11 cellular contexts compared by ENCODE assay signal in genomic region chr10:46374410-46374809, GRCh38. TPM values are rescaled to one million over a fixed set of nuclear protein-coding genes. Genes with fewer than 3 reads are reported as not detected.
DNase-seq lines count a peak whose midpoint lies in the region; ATAC-seq, FAIRE-seq and TF ChIP-seq lines count a peak whose summit lies in the region.
"Not testable (repeated sequence)": the region's sequence is repeated elsewhere in the genome, so short reads cannot be mapped to it uniquely, and the experiment has no call there.
"Had no signal": no experiment of that assay in that cellular context is flagged by ENCODE, and none has a peak within 500 bp of the region (broad histone marks: within the 10 kb centered on the region; RNA-seq: fewer than 3 reads in every experiment).

No MANE protein-coding gene starts in this region.

- not testable (repeated sequence) for H3K27me3 ChIP-seq in GM23248 (replicated peaks; ENCODE audit: insufficient read depth); PC-9 (ENCODE audit: insufficient read depth, low read depth); RWPE2 (ENCODE audit: insufficient read depth, poor library complexity, severe bottlenecking); K562 (ENCODE audit: control insufficient read depth in 2 of 2, insufficient read depth in 2 of 2, low read length in 2 of 2); suprapubic skin

- ATAC-seq in A549; RWPE2 (ENCODE audit: low read depth); K562: not testable (repeated sequence)

- not testable (repeated sequence) for H3K9me3 ChIP-seq in A549; GM23248 (ENCODE audit: low read depth); PC-9 (ENCODE audit: insufficient read depth, low read depth); RWPE2 (ENCODE audit: severe bottlenecking); K562 (replicated peaks; ENCODE audit: control insufficient read depth, insufficient read depth, low read depth, low read length); suprapubic skin

- H3K4me2 ChIP-seq in A549; K562 (ENCODE audit: insufficient read depth, low read length): not testable (repeated sequence)
- peak overlapping the region; percentile 20 for H3K4me2 ChIP-seq in GM23248 (ENCODE audit: unreplicated experiment)
- peak overlapping the region; percentile 79 for H3K4me2 ChIP-seq in PC-9

- not testable (repeated sequence) for BruUV-seq in PC-9 (replicated peaks; lab: Mats Ljungman, UMichigan); K562 (replicated peaks; lab: Mats Ljungman, UMichigan)

- H3K9ac ChIP-seq in GM23248 = 0 out of 2 replicates have a peak overlapping the region, but pooled peaks have one; percentile 30
- not testable (repeated sequence) for H3K9ac ChIP-seq in K562 (ENCODE audit: insufficient read depth in 1 of 2, low read depth in 2 of 2, low read length in 2 of 2)

- not testable (repeated sequence) for H3K36me3 ChIP-seq in GM23248 (ENCODE audit: low read depth); PC-9 (ENCODE audit: low read depth); RWPE2 (ENCODE audit: low read depth); K562 (ENCODE audit: control insufficient read depth, insufficient read depth, low read length); suprapubic skin

- in situ Hi-C loops in GM23248 (cut with MboI) = not testable (repeated sequence)
- in situ Hi-C loops in K562 (cut with MboI) = loop anchor here (5.0 kb wide), 2 partner anchors 1113 to 1623 kb away; partner anchors contain the start of gene FAM25C

- not testable (repeated sequence) for H3K9me2 ChIP-seq in GM23248 (ENCODE audit: insufficient read depth); PC-9 (ENCODE audit: insufficient read depth)

- DNase-seq in A549 (ENCODE audit: low read depth in 1 of 2, low spot score in 1 of 2); GM23248; PC-9; RWPE2 (ENCODE audit: low spot score); K562 (ENCODE audit: extremely low read depth in 1 of 4, low spot score in 3 of 4); epithelial cell of prostate (ENCODE audit: low read depth, low spot score); suprapubic skin (ENCODE audit: low spot score in 2 of 2): not testable (repeated sequence)

- H3K4me3 ChIP-seq in A549; GM23248; PC-9; RWPE2 (ENCODE audit: severe bottlenecking); K562; suprapubic skin: not testable (repeated sequence)

- H3K4me1 ChIP-seq in A549; GM23248 (ENCODE audit: insufficient read depth); RWPE2 (ENCODE audit: insufficient read depth, poor library complexity, severe bottlenecking); K562 (replicated peaks in 1 of 2; ENCODE audit: control insufficient read depth in 2 of 2, insufficient read depth in 2 of 2, low read length in 2 of 2); suprapubic skin: not testable (repeated sequence)
- H3K4me1 ChIP-seq in PC-9 (replicated peaks; ENCODE audit: insufficient read depth) = peaks cover 11% of the 10 kb centered on the region

- not testable (repeated sequence) for H3K9me1 ChIP-seq in K562 (ENCODE audit: control insufficient read depth, insufficient read depth, low read length)

- peak overlapping the region; percentile 40 to 92; a peak in 4 of 6 replicates for H3K27ac ChIP-seq in A549
- peak overlapping the region; percentile 60 for H3K27ac ChIP-seq in GM23248
- peak overlapping the region; percentile 65 for H3K27ac ChIP-seq in PC-9
- H3K27ac ChIP-seq in RWPE2 (ENCODE audit: poor library complexity, severe bottlenecking) = peak overlapping the region; percentile 71
- H3K27ac ChIP-seq in K562 (ENCODE audit: extremely low read depth, low read depth, low read length) = not testable (repeated sequence)
- H3K27ac ChIP-seq in epithelial cell of prostate = peak overlapping the region; percentile 73
- H3K27ac ChIP-seq in suprapubic skin = peak overlapping the region; percentile 18

- intact Hi-C loops in PC-9 (cut with micrococcal nuclease; ENCODE audit: unreplicated experiment); K562 (cut with micrococcal nuclease): not testable (repeated sequence)

- WGBS in A549 (ENCODE audit: missing lambda C conversion rate) = 17% methylated on average over 2 of the region's 3 CpGs
- 5 to 38% methylated on average over 2 to 3 of the region's 3 CpGs for WGBS in GM23248 (ENCODE audit: low coverage in 1 of 2, low lambda C conversion rate in 2 of 2, missing lambda C conversion rate in 2 of 2), 2 experiments
- 0% methylated on average over 2 of the region's 3 CpGs for WGBS in K562 (ENCODE audit: insufficient coverage, low coverage, missing lambda C conversion rate)
- WGBS in suprapubic skin = 43% methylated on average over 2 of the region's 3 CpGs

- TF ChIP-seq EP300 in A549 (IDR thresholded peaks at IDR 0.05); K562 (IDR thresholded peaks at IDR 0.05; ENCODE audit: low read length); suprapubic skin (IDR thresholded peaks at IDR 0.05): not testable (repeated sequence)

- not testable (repeated sequence) for TF ChIP-seq POLR2A in A549 (IDR thresholded peaks at IDR 0.05; ENCODE audit: low read length); K562 (conservative IDR thresholded peaks at IDR 0.05); suprapubic skin (IDR thresholded peaks at IDR 0.05)

- not testable (repeated sequence) for TF ChIP-seq RAD21 in A549 (conservative IDR thresholded peaks at IDR 0.05 in 1 of 2, IDR thresholded peaks at IDR 0.05 in 1 of 2); K562 (CRISPR knock-in tag; conservative IDR thresholded peaks at IDR 0.05 in 1 of 2, IDR thresholded peaks at IDR 0.05 in 1 of 2)

- POLR2A ChIA-PET in A549 (lab: Yijun Ruan, JAX); PC-9 (lab: Charles Lee; ENCODE audit: unreplicated experiment); K562 (lab: Yijun Ruan, JAX): not testable (repeated sequence)

- not testable (repeated sequence) for TF ChIP-seq CTCF in A549 (IDR thresholded peaks at IDR 0.05); PC-9 (conservative IDR thresholded peaks at IDR 0.05); RWPE2 (IDR thresholded peaks at IDR 0.05; ENCODE audit: poor library complexity, severe bottlenecking); K562 (IDR thresholded peaks at IDR 0.05 in 2 of 3, conservative IDR thresholded peaks at IDR 0.05 in 1 of 3; ENCODE audit: insufficient read depth in 2 of 3, low read depth in 1 of 3, low read length in 3 of 3); suprapubic skin (IDR thresholded peaks at IDR 0.05)

- CTCF ChIA-PET in A549 (lab: Yijun Ruan, JAX); PC-9 (lab: Charles Lee); K562 (lab: Yijun Ruan, JAX; ENCODE audit: low intra/inter-chr PET ratio): not testable (repeated sequence)

- H2AFZ ChIP-seq in GM23248; PC-9; K562 (ENCODE audit: low read depth, low read length): not testable (repeated sequence)

- H3F3A ChIP-seq in GM23248 (ENCODE audit: insufficient read depth); PC-9 (ENCODE audit: insufficient read depth, low read depth): not testable (repeated sequence)

- not testable (repeated sequence) for H4K20me1 ChIP-seq in GM23248 (ENCODE audit: insufficient read depth); PC-9 (ENCODE audit: insufficient read depth); K562 (replicated peaks; ENCODE audit: control insufficient read depth, insufficient read depth, low read length)

- H3K79me2 ChIP-seq in GM23248 (ENCODE audit: insufficient read depth); PC-9 (ENCODE audit: low read depth); K562 (ENCODE audit: control insufficient read depth, insufficient read depth, low read length): not testable (repeated sequence)

- FAIRE-seq in A549 (lab: Jason Lieb, UNC); K562 (lab: Jason Lieb, UNC): not testable (repeated sequence)

RNA-seq across cellular contexts. Expression of gene ANXA8L1, which starts 1.2 kb away (rescaled TPM):
- polyA plus RNA-seq in A549 (2011; rRNA removed) (31.8 and 33.7 TPM in 2 replicates), A549 (2017; fragmentation: RNase III; extraction: RNeasy Plus Mini Kit Qiagen cat#74134 plus additional on column Dnase treatment) (88.9 to 95.8 TPM (median 92.3 TPM) in 3 replicates), GM23248 (2016; fragmentation: Nextera tagmentation; extraction: Ambion mirVana) (1.8 and 2.0 TPM in 2 replicates), K562 (2011; rRNA removed) (not detected in 2 replicates), K562 (2014; fragmentation: Illumina TruSeq; extraction: Trizol) (not detected in 2 replicates), K562 (2014; fragmentation: Nextera tagmentation; extraction: Ambion mirVana) (not detected), K562 (2014; rRNA removed) (not detected in 2 replicates)
- 34.5 and 42.0 TPM in 2 replicates for polyA plus RNA-seq in A549 (2012; cell fraction: cytosol; rRNA removed)
- polyA plus RNA-seq in A549 (2012; cell fraction: nucleus; rRNA removed) = 67.8 and 88.3 TPM in 2 replicates
- 29.7 and 31.2 TPM in 2 replicates for polyA minus RNA-seq in A549 (2011; rRNA and poly(A)+ RNA removed)
- 2.2 and 6.6 TPM in 2 replicates for total RNA-seq in GM23248 (2014; rRNA removed; shearing (Covaris generic))
- total RNA-seq in PC-9 (2021) (185 and 247 TPM in 2 replicates), K562 (2014; rRNA removed) (not detected in 2 replicates), K562 (2014; rRNA removed; fragmentation: Illumina TruSeq; extraction: Trizol) (not detected in 2 replicates), K562 (2015; rRNA removed; fragmentation: Illumina TruSeq; extraction: Trizol) (not detected in 2 replicates), K562 (2021) (not detected in 2 replicates), suprapubic skin (100 to 1,000 TPM; 263 to 396 (median 341) TPM)
- not detected in 2 replicates for total RNA-seq in K562 (2011; cell fraction: chromatin; rRNA removed; ENCODE audit: low replicate concordance)
- total RNA-seq in K562 (2011; cell fraction: nucleolus; rRNA removed) = not detected in 2 replicates
- not detected in 2 replicates for total RNA-seq in K562 (2011; cell fraction: nucleoplasm; rRNA removed)
- polyA plus RNA-seq in K562 (2011; cell fraction: cytosol; rRNA removed) = not detected in 2 replicates
- polyA plus RNA-seq in K562 (2011; cell fraction: nucleus; rRNA removed) = not detected in 2 replicates
- not detected in 2 replicates for polyA plus RNA-seq in K562 (2012)
- polyA minus RNA-seq in K562 (2011; rRNA and poly(A)+ RNA removed) = not detected in 2 replicates
- polyA minus RNA-seq in K562 (2011; cell fraction: cytosol; rRNA and poly(A)+ RNA removed) = not detected in 2 replicates
- not detected in 2 replicates for polyA minus RNA-seq in K562 (2011; cell fraction: nucleus; rRNA and poly(A)+ RNA removed)
- total RNA-seq: A673; CD4-positive, alpha-beta memory T cell; CD4-positive, CD25-positive, alpha-beta regulatory T cell; CD8-positive, alpha-beta memory T cell had no signal
- polyA plus RNA-seq: CD4-positive, alpha-beta memory T cell; CD4-positive, CD25-positive, alpha-beta regulatory T cell; CD8-positive, alpha-beta memory T cell had no signal

Comparison
In these comparisons a context has a peak if more than half of its experiments do, and no peak if none do; other contexts are left out.
1. RNA of gene ANXA8L1, which starts 1.2 kb away (total RNA-seq): 263 to 396 TPM in suprapubic skin and 185 to 247 TPM in PC-9; 2.2 to 6.6 TPM in GM23248 and not detected in K562; every median in the first group is over 10 times any median in the second.